9 cellular contexts compared by ENCODE assay signal in genomic region chr11:16809901-16810668, GRCh38.
DNase-seq lines count a peak whose midpoint lies in the region; FAIRE-seq and TF ChIP-seq lines count a peak whose summit lies in the region.
"Had no signal": no experiment of that assay in that cellular context is flagged by ENCODE, and none has a peak within 500 bp of the region (broad histone marks: within the 10 kb centered on the region; RNA-seq: fewer than 3 reads in every experiment).

No MANE protein-coding gene starts in this region.

- CTCF ChIA-PET in CD4-positive, alpha-beta memory T cell (lab: Charles Lee; ENCODE audit: partially characterized antibody): interaction anchor here (1.0 to 7.8 kb wide), 5 partner anchors 8 to 258 kb away, joined by 3 to 55 read pairs (median 3); no protein-coding TSS in a partner anchor

- H3K4me3 ChIP-seq in sigmoid colon (no peak overlapping the region), colonic mucosa (no peak overlapping the region)
- H3K4me3 ChIP-seq in CD4-positive, alpha-beta memory T cell (ENCODE audit: low read length in 2 of 2): no peak overlapping the region

- POLR2A ChIA-PET in CD4-positive, alpha-beta memory T cell (lab: Charles Lee; ENCODE audit: partially characterized antibody): no interaction called here

- peak overlapping the region in 2 of 7 donors; percentile 3 to 11 for H3K27ac Mint-ChIP-seq in CD4-positive, alpha-beta memory T cell

- H3K36me3 ChIP-seq in sigmoid colon: no peaks in the 10 kb centered on the region
- H3K36me3 ChIP-seq in colonic mucosa: no peaks in the 10 kb centered on the region
- H3K36me3 ChIP-seq in CD4-positive, alpha-beta memory T cell (ENCODE audit: insufficient read depth, low read length): no peaks in the 10 kb centered on the region

- 80 to 83% methylated on average over 11 of the region's 11 CpGs for WGBS in sigmoid colon, 2 donors

- H3K27ac ChIP-seq in sigmoid colon (peak overlapping the region in 1 of 4 donors; percentile 15), colonic mucosa (no peak overlapping the region)
- H3K27ac ChIP-seq in CD4-positive, alpha-beta memory T cell (ENCODE audit: low read depth, low read length): no peak overlapping the region

- H3K27me3 ChIP-seq in sigmoid colon: no peaks in the 10 kb centered on the region
- no peaks in the 10 kb centered on the region for H3K27me3 ChIP-seq in colonic mucosa
- H3K27me3 ChIP-seq in CD4-positive, alpha-beta memory T cell (ENCODE audit: insufficient read depth, low read length): no peaks in the 10 kb centered on the region

- DNase-seq in HTR-8/SVneo (ENCODE audit: insufficient read length, low spot score) (no peak), amygdala (lab: John Stamatoyannopoulos, UW) (peak in 53 of 56 donors; percentile 12 to 82 (median 59)), cardiac septum (ENCODE audit: low spot score) (peak; percentile 88), sigmoid colon (peak; percentile 75), COLO668 (lab: John Stamatoyannopoulos, UW; ENCODE audit: unreplicated experiment) (no peak), NCI-H510A (lab: John Stamatoyannopoulos, UW) (no peak), colonic mucosa (no peak)
- no peak for DNase-seq in CD4-positive, alpha-beta memory T cell
- DNase-seq: activated T-cell treated with anti-CD3 and anti-CD28 coated beads, Interleukin-2, amount 50 U/mL, for 1 hour had no signal

- no peak for TF ChIP-seq POLR2A in sigmoid colon (IDR thresholded peaks at IDR 0.05)

- no peaks in the 10 kb centered on the region for H3K27me3 Mint-ChIP-seq in CD4-positive, alpha-beta memory T cell

- H3K36me3 Mint-ChIP-seq in CD4-positive, alpha-beta memory T cell: peaks cover 0 to 3% of the 10 kb centered on the region in 2 donors

- TF ChIP-seq CTCF in sigmoid colon (IDR thresholded peaks at IDR 0.05) (no peak), colonic mucosa (IDR thresholded peaks at IDR 0.05) (no peak)

- H3K9ac ChIP-seq in colonic mucosa (ENCODE audit: low read depth in 2 of 2, low read length in 2 of 2): no peak overlapping the region

- no peaks in the 10 kb centered on the region for H3K9me3 ChIP-seq in sigmoid colon
- no peaks in the 10 kb centered on the region for H3K9me3 ChIP-seq in colonic mucosa
- H3K9me3 ChIP-seq in CD4-positive, alpha-beta memory T cell (ENCODE audit: control insufficient read depth in 1 of 2, low read length in 2 of 2): no peaks in the 10 kb centered on the region

- H3K4me1 ChIP-seq in sigmoid colon (peaks cover 0 to 3% (median 0%) of the 10 kb centered on the region in 4 donors), colonic mucosa (peaks cover under 1% of the 10 kb centered on the region)
- H3K4me1 ChIP-seq in CD4-positive, alpha-beta memory T cell (ENCODE audit: insufficient read depth, low read length): no peaks in the 10 kb centered on the region

- no peak overlapping the region for H3K4me3 Mint-ChIP-seq in CD4-positive, alpha-beta memory T cell

- H3K9me3 Mint-ChIP-seq in CD4-positive, alpha-beta memory T cell: no peaks in the 10 kb centered on the region

- TF ChIP-seq EP300 in sigmoid colon (IDR thresholded peaks at IDR 0.05): no peak

- intact Hi-C loops in cardiac septum (cut with DNase I): loop anchor here (5.0 kb wide), 1 partner anchor 42 kb away; no protein-coding TSS in a partner anchor
- intact Hi-C loops in sigmoid colon (cut with DNase I): no loop called here
- intact Hi-C loops in colonic mucosa (cut with DNase I): no loop called here
- intact Hi-C loops in CD4-positive, alpha-beta memory T cell (cut with micrococcal nuclease): no loop called here

- H3K4me1 Mint-ChIP-seq in CD4-positive, alpha-beta memory T cell: peaks cover 1 to 16% (median 7%) of the 10 kb centered on the region in 4 donors

- peak; percentile 36 for FAIRE-seq in HTR-8/SVneo (lab: Jason Lieb, UNC)

Comparison
In these comparisons a context has a peak if more than half of its experiments do, and no peak if none do; other contexts are left out.
1. DNase-seq: peak in amygdala (53 of 56), cardiac septum (single experiment) and sigmoid colon (single experiment); none in HTR-8/SVneo (single experiment), COLO668 (single experiment), NCI-H510A (single experiment), colonic mucosa (single experiment) and CD4-positive, alpha-beta memory T cell (0 of 5).